ENCODE assay signal across 9 cellular contexts in the genomic region with DNA sequence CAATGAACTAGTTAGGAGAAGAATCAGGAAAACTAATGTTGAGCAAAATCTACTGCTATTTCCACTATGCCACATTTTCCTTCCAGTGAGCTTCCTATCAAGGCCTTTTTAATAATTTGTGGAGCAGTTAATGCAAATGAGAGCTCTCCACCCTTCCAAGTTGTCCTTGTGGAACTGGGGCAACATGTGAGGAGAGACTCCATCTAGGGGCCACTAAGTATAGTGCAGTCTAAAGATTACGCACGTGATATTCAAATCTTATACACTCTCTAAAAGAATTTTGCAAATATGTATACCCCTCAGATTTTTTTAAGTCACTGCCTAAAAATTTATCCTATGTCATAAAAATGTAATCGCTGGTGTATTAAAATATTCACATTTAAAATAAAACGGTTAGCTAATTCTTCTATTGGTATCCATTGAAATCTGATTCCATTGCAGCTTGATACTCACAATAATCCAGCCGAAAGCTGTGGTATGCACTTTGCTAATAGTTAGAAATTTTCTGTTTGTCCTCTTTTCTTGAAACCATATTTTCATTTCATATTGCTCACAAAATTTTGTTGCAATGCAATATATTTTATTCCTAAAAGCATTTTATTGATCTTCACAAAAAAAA.
A peak's percentile ranks its signal among the peaks of the same experiment; 100 is the strongest.
DNase-seq lines count a peak whose midpoint lies in the region; TF ChIP-seq lines count a peak whose summit lies in the region.
"Had no signal": no experiment of that assay in that cellular context is flagged by ENCODE, and none has a peak within 500 bp of the region (broad histone marks: within the 10 kb centered on the region; RNA-seq: fewer than 3 reads in every experiment).

No MANE protein-coding gene starts in this region.

- no peak overlapping the region for H3K4me3 ChIP-seq in transverse colon
- H3K4me3 ChIP-seq in ascending aorta, result no peak overlapping the region
- H3K4me3 ChIP-seq: BLaER1 treated with 17β-estradiol and CSF1 and Interleukin-3, amounts not matched to agents 10 nM and 100 nM had no signal

- intact Hi-C loops in transverse colon (cut with DNase I; ENCODE audit: low total_unique reads), result no loop called here
- intact Hi-C loops in ascending aorta (cut with DNase I), result no loop called here

- in situ Hi-C loops in SK-MEL-5 (cut with HindIII; ENCODE audit: low pct_unique_long_range_greater_than_20kb, low sequenced_read_pairs), result no loop called here
- in situ Hi-C loops in transverse colon (cut with MboI; ENCODE audit: low pct_ligation_motif_present in 1 of 4, low pct_unique_long_range_greater_than_20kb in 1 of 4, low sequenced_read_pairs in 3 of 4), result no loop called here

- no peak overlapping the region for H3K27ac Mint-ChIP-seq in glutamatergic neuron (ENCODE audit: unreplicated experiment)

- TF ChIP-seq EP300 in transverse colon (IDR thresholded peaks at IDR 0.05; ENCODE audit: low read depth), result no peak

- no peak overlapping the region for H3K4me3 Mint-ChIP-seq in glutamatergic neuron (ENCODE audit: unreplicated experiment)

- H3K9me3 ChIP-seq in transverse colon (no peaks in the 10 kb centered on the region), ascending aorta (no peaks in the 10 kb centered on the region)
- H3K9me3 ChIP-seq: BLaER1 treated with 17β-estradiol and CSF1 and Interleukin-3, amounts not matched to agents 10 nM and 100 nM had no signal

- peaks cover 6% of the 10 kb centered on the region for H3K4me1 Mint-ChIP-seq in glutamatergic neuron (ENCODE audit: low read depth, unreplicated experiment)

- peak; percentile 86 for TF ChIP-seq CTCF in glutamatergic neuron (IDR thresholded peaks at IDR 0.05; ENCODE audit: partially characterized antibody, unreplicated experiment)
- TF ChIP-seq CTCF in transverse colon (IDR thresholded peaks at IDR 0.05), result peak; percentile 23 to 55 (median 35)
- TF ChIP-seq CTCF in ascending aorta (IDR thresholded peaks at IDR 0.05), result peak in 1 of 3 experiments; percentile 36

- 4 to 20% methylated on average over 5 of the region's 5 CpGs for WGBS in transverse colon (ENCODE audit: low coverage in 1 of 2), 2 donors

- H3K27me3 Mint-ChIP-seq in glutamatergic neuron (ENCODE audit: unreplicated experiment), result peaks cover 2% of the 10 kb centered on the region

- H3K4me1 ChIP-seq in transverse colon (no peaks in the 10 kb centered on the region), ascending aorta (no peaks in the 10 kb centered on the region)
- H3K4me1 ChIP-seq: BLaER1 treated with 17β-estradiol and CSF1 and Interleukin-3, amounts not matched to agents 10 nM and 100 nM had no signal

- H3K36me3 ChIP-seq in transverse colon, result no peaks in the 10 kb centered on the region
- H3K36me3 ChIP-seq in ascending aorta, result no peaks in the 10 kb centered on the region
- H3K36me3 ChIP-seq: BLaER1 treated with 17β-estradiol and CSF1 and Interleukin-3, amounts not matched to agents 10 nM and 100 nM had no signal

- DNase-seq in NCI-H1417 (lab: John Stamatoyannopoulos, UW), result peak; percentile 24 to 64 (median 46)
- DNase-seq in NCI-H1417 treated with DMSO at 0.1 percent for 48 hours (lab: John Stamatoyannopoulos, UW), result no peak
- DNase-seq in HuH-7 (ENCODE audit: low spot score), result peak; percentile 50
- peak; percentile 70 for DNase-seq in SK-MEL-5 (ENCODE audit: low read depth, low spot score)
- DNase-seq in glutamatergic neuron, result no peak
- DNase-seq in transverse colon, result no peak
- no peak for DNase-seq in GM19240 (ENCODE audit: insufficient read length, low spot score)
- no peak for DNase-seq in ascending aorta (ENCODE audit: low spot score in 2 of 2)

- peaks cover 2% of the 10 kb centered on the region for H3K9me3 Mint-ChIP-seq in glutamatergic neuron (ENCODE audit: unreplicated experiment)

- H3K27ac ChIP-seq in transverse colon (no peak overlapping the region), ascending aorta (no peak overlapping the region)
- H3K27ac ChIP-seq: BLaER1 treated with 17β-estradiol and CSF1 and Interleukin-3, amounts not matched to agents 10 nM and 100 nM had no signal

- H3K27me3 ChIP-seq in transverse colon, result peaks cover 3% of the 10 kb centered on the region
- H3K27me3 ChIP-seq in ascending aorta, result no peaks in the 10 kb centered on the region
- H3K27me3 ChIP-seq: BLaER1 treated with 17β-estradiol and CSF1 and Interleukin-3, amounts not matched to agents 10 nM and 100 nM had no signal

- H3K36me3 Mint-ChIP-seq in glutamatergic neuron (ENCODE audit: unreplicated experiment), result no peaks in the 10 kb centered on the region

- TF ChIP-seq POLR2A in transverse colon (IDR thresholded peaks at IDR 0.05), result no peak

Comparison
In these comparisons a context has a peak if more than half of its experiments do, and no peak if none do; other contexts are left out.
1. DNase-seq: peak in NCI-H1417 (3 of 3), HuH-7 (single experiment) and SK-MEL-5 (single experiment); none in NCI-H1417 treated with DMSO at 0.1 percent for 48 hours (single experiment), glutamatergic neuron (single experiment), transverse colon (single experiment), GM19240 (single experiment) and ascending aorta (0 of 2).